14 cellular contexts compared by ENCODE assay signal in genomic region chr9:94827584-94828304, GRCh38.
DNase-seq lines count a peak whose midpoint lies in the region; FAIRE-seq and TF ChIP-seq lines count a peak whose summit lies in the region.
"Had no signal": no experiment of that assay in that cellular context is flagged by ENCODE, and none has a peak within 500 bp of the region (broad histone marks: within the 10 kb centered on the region; RNA-seq: fewer than 3 reads in every experiment).

No MANE protein-coding gene starts in this region.

- H3K4me1 ChIP-seq in astrocyte (ENCODE audit: insufficient read depth, low read length) = peaks cover 4% of the 10 kb centered on the region
- peaks cover 45% of the 10 kb centered on the region for H3K4me1 ChIP-seq in hepatocyte (ENCODE audit: insufficient read depth)

- DNase-seq in Daoy (ENCODE audit: low read depth) = peak; percentile 26
- DNase-seq in astrocyte (ENCODE audit: low read depth) = peak; percentile 71
- DNase-seq in hepatocyte (ENCODE audit: low spot score) = peak; percentile 42
- peak; percentile 61 for DNase-seq in skeletal muscle cell (ENCODE audit: low read depth)
- DNase-seq in SK-N-DZ (ENCODE audit: low spot score) = no peak
- DNase-seq in NCI-H510A treated with DMSO at 0.1 percent for 48 hours (lab: John Stamatoyannopoulos, UW) = no peak
- no peak for DNase-seq in NK-92 treated with Interleukin-12 subunit alpha and Interleukin-12 subunit beta, amount 100 ng/mL, for 24 hours (lab: John Stamatoyannopoulos, UW)
- no peak for DNase-seq in putamen (ENCODE audit: low spot score)
- DNase-seq: activated CD8-positive, alpha-beta memory T cell treated with anti-CD3 and anti-CD28 coated beads, Interleukin-2, amount 10 ng/mL, durations not matched to agents 7 days and 5 days; central memory CD4-positive, alpha-beta T cell; NCI-H226; T-cell had no signal

- H3K4me2 ChIP-seq in astrocyte (ENCODE audit: low read length) (no peak overlapping the region), hepatocyte (peak overlapping the region; percentile 49)

- no peak for TF ChIP-seq CTCF in astrocyte (IDR thresholded peaks at IDR 0.05; ENCODE audit: insufficient read depth, low read depth, low read length)
- no peak for TF ChIP-seq CTCF in hepatocyte (IDR thresholded peaks at IDR 0.05; ENCODE audit: poor library complexity)

- H3K36me3 Mint-ChIP-seq in astrocyte (ENCODE audit: low read depth, unreplicated experiment) = peaks cover 29% of the 10 kb centered on the region

- no peak overlapping the region for H2AFZ ChIP-seq in astrocyte (ENCODE audit: low read depth, low read length)
- H2AFZ ChIP-seq in hepatocyte = peak overlapping the region; percentile 3

- H3K27me3 Mint-ChIP-seq in astrocyte (ENCODE audit: low read depth, unreplicated experiment) = no peaks in the 10 kb centered on the region
- H3K27me3 Mint-ChIP-seq: activated CD8-positive, alpha-beta memory T cell treated with anti-CD3 and anti-CD28 coated beads, Interleukin-2, amount 10 ng/mL, durations not matched to agents 7 days and 5 days; B cell; IgD-negative memory B cell; T-cell had no signal

- peaks cover 29% of the 10 kb centered on the region for H3K4me1 Mint-ChIP-seq in astrocyte (ENCODE audit: low read depth, unreplicated experiment)
- H3K4me1 Mint-ChIP-seq: B cell, IgD-negative memory B cell had no signal

- no peak overlapping the region for H3K4me3 Mint-ChIP-seq in astrocyte (ENCODE audit: unreplicated experiment)
- H3K4me3 Mint-ChIP-seq: activated CD8-positive, alpha-beta memory T cell treated with anti-CD3 and anti-CD28 coated beads, Interleukin-2, amount 10 ng/mL, durations not matched to agents 7 days and 5 days; B cell; IgD-negative memory B cell; T-cell had no signal

- FAIRE-seq in astrocyte (lab: Jason Lieb, UNC) = no peak

- no peaks in the 10 kb centered on the region for H4K20me1 ChIP-seq in astrocyte (ENCODE audit: insufficient read depth, low read length)
- no peaks in the 10 kb centered on the region for H4K20me1 ChIP-seq in hepatocyte (ENCODE audit: insufficient read depth, poor library complexity, severe bottlenecking)

- no peaks in the 10 kb centered on the region for H3K36me3 ChIP-seq in astrocyte (ENCODE audit: insufficient read depth, low read length)
- H3K36me3 ChIP-seq in hepatocyte (replicated peaks; ENCODE audit: insufficient read depth, low read depth) = no peaks in the 10 kb centered on the region

- H3K27me3 ChIP-seq in astrocyte (ENCODE audit: insufficient read depth, low read length) = no peaks in the 10 kb centered on the region
- H3K27me3 ChIP-seq in hepatocyte = no peaks in the 10 kb centered on the region

- H3K9ac ChIP-seq in astrocyte (ENCODE audit: low read length) = no peak overlapping the region

- no peaks in the 10 kb centered on the region for H3K79me2 ChIP-seq in astrocyte (ENCODE audit: insufficient read depth, low read length)
- peaks cover 26% of the 10 kb centered on the region for H3K79me2 ChIP-seq in hepatocyte

- 39% methylated on average over 8 of the region's 8 CpGs for WGBS in hepatocyte (ENCODE audit: low lambda C conversion rate, missing lambda C conversion rate)

- peak overlapping the region; percentile 42 for H3K27ac Mint-ChIP-seq in astrocyte (ENCODE audit: unreplicated experiment)
- H3K27ac Mint-ChIP-seq: activated CD8-positive, alpha-beta memory T cell treated with anti-CD3 and anti-CD28 coated beads, Interleukin-2, amount 10 ng/mL, durations not matched to agents 7 days and 5 days; B cell; T-cell had no signal

- H3K9me3 ChIP-seq in astrocyte (ENCODE audit: insufficient read depth, low read depth, low read length) (no peaks in the 10 kb centered on the region), hepatocyte (ENCODE audit: low read depth) (no peaks in the 10 kb centered on the region)

- no peaks in the 10 kb centered on the region for H3K9me2 ChIP-seq in hepatocyte (replicated peaks; ENCODE audit: insufficient read depth)

- H3K27ac ChIP-seq in astrocyte (ENCODE audit: low read depth, low read length) (no peak overlapping the region), hepatocyte (peak overlapping the region; percentile 87)

- H3K4me3 ChIP-seq in astrocyte (ENCODE audit: insufficient read depth, low read depth, low read length) = no peak overlapping the region
- H3K4me3 ChIP-seq in hepatocyte = no peak overlapping the region
- no peak overlapping the region for H3K4me3 ChIP-seq in skeletal muscle cell (ENCODE audit: low read depth, low read length)

- peaks cover 5% of the 10 kb centered on the region for H3K9me3 Mint-ChIP-seq in astrocyte (ENCODE audit: unreplicated experiment)
- H3K9me3 Mint-ChIP-seq: IgD-negative memory B cell had no signal

Comparison
In these comparisons a context has a peak if more than half of its experiments do, and no peak if none do; other contexts are left out.
1. DNase-seq: peak in Daoy (single experiment), astrocyte (single experiment), hepatocyte (single experiment) and skeletal muscle cell (single experiment); none in SK-N-DZ (single experiment), NCI-H510A treated with DMSO at 0.1 percent for 48 hours (single experiment), NK-92 treated with Interleukin-12 subunit alpha and Interleukin-12 subunit beta, amount 100 ng/mL, for 24 hours (single experiment) and putamen (single experiment).